In genomic region chr5:168899264-168899663, GRCh38 we compare ENCODE assay signal across 14 cellular contexts.
DNase-seq lines count a peak whose midpoint lies in the region; ATAC-seq and TF ChIP-seq lines count a peak whose summit lies in the region.
"Had no signal": no experiment of that assay in that cellular context is flagged by ENCODE, and none has a peak within 500 bp of the region (broad histone marks: within the 10 kb centered on the region; RNA-seq: fewer than 3 reads in every experiment).

No MANE protein-coding gene starts in this region.

- ATAC-seq in natural killer cell: peak in 2 of 3 donors; percentile 44 to 48
- ATAC-seq: GM23338 had no signal

- H3K79me2 ChIP-seq in Loucy (ENCODE audit: insufficient read depth, low read length) (no peaks in the 10 kb centered on the region), trophoblast cell (ENCODE audit: control insufficient read depth, insufficient read depth, low read length, poor library complexity) (no peaks in the 10 kb centered on the region)

- H3K9me3 Mint-ChIP-seq in natural killer cell: no peaks in the 10 kb centered on the region
- H3K9me3 Mint-ChIP-seq: CD14-positive monocyte; CD4-positive, alpha-beta T cell; GM23338 had no signal

- no peak overlapping the region for H3K9ac ChIP-seq in BLaER1 treated with 17β-estradiol and CSF1 and Interleukin-3, amounts not matched to agents 10 nM and 100 nM
- peak overlapping the region; percentile 56 for H3K9ac ChIP-seq in Loucy (ENCODE audit: low read depth, low read length, poor library complexity, severe bottlenecking)
- H3K9ac ChIP-seq in trophoblast cell (ENCODE audit: low read length): no peak overlapping the region

- H3K27me3 ChIP-seq in BLaER1 treated with 17β-estradiol and CSF1 and Interleukin-3, amounts not matched to agents 10 nM and 100 nM: no peaks in the 10 kb centered on the region
- H3K27me3 ChIP-seq in Loucy (ENCODE audit: insufficient read depth, low read length, poor library complexity, severe bottlenecking) (no peaks in the 10 kb centered on the region), trophoblast cell (ENCODE audit: insufficient read depth, low read length) (no peaks in the 10 kb centered on the region)

- no peaks in the 10 kb centered on the region for H3K9me2 ChIP-seq in Loucy (replicated peaks; ENCODE audit: low read depth, low read length)

- no peaks in the 10 kb centered on the region for H4K20me1 ChIP-seq in BLaER1 treated with 17β-estradiol and CSF1 and Interleukin-3, amounts not matched to agents 10 nM and 100 nM
- no peaks in the 10 kb centered on the region for H4K20me1 ChIP-seq in Loucy (ENCODE audit: insufficient read depth, low read length, poor library complexity, severe bottlenecking)

- H3K4me3 Mint-ChIP-seq in natural killer cell: peak overlapping the region; percentile 82
- H3K4me3 Mint-ChIP-seq: CD14-positive monocyte; CD4-positive, alpha-beta T cell; GM23338 had no signal

- intact Hi-C loops in natural killer cell (cut with micrococcal nuclease): no loop called here

- H2BK5ac ChIP-seq in trophoblast cell (ENCODE audit: low read depth, low read length, poor library complexity): no peak overlapping the region

- H3K79me1 ChIP-seq in trophoblast cell (ENCODE audit: low read length): no peaks in the 10 kb centered on the region

- H3K36me3 Mint-ChIP-seq in natural killer cell: no peaks in the 10 kb centered on the region
- H3K36me3 Mint-ChIP-seq: CD14-positive monocyte had no signal

- peak overlapping the region; percentile 63 to 80 for H3K27ac Mint-ChIP-seq in natural killer cell
- H3K27ac Mint-ChIP-seq: CD14-positive monocyte; CD4-positive, alpha-beta T cell; GM23338 had no signal

- TF ChIP-seq CTCF in Loucy (conservative IDR thresholded peaks at IDR 0.05; ENCODE audit: low read length) (no peak), natural killer cell (IDR thresholded peaks at IDR 0.05) (no peak)

- no peak overlapping the region for H4K12ac ChIP-seq in trophoblast cell (ENCODE audit: low read depth, low read length)

- no peaks in the 10 kb centered on the region for H3K36me3 ChIP-seq in BLaER1 treated with 17β-estradiol and CSF1 and Interleukin-3, amounts not matched to agents 10 nM and 100 nM
- H3K36me3 ChIP-seq in Loucy (ENCODE audit: insufficient read depth, low read length): no peaks in the 10 kb centered on the region
- H3K36me3 ChIP-seq in trophoblast cell (ENCODE audit: control insufficient read depth in 1 of 2, insufficient read depth in 2 of 2, low read length in 2 of 2): peaks cover 0 to 2% of the 10 kb centered on the region in 2 experiments
- H3K36me3 ChIP-seq: HAP-1 had no signal

- no peak overlapping the region for H3K4me3 ChIP-seq in BLaER1 treated with 17β-estradiol and CSF1 and Interleukin-3, amounts not matched to agents 10 nM and 100 nM
- peak overlapping the region; percentile 52 for H3K4me3 ChIP-seq in Loucy (ENCODE audit: low read length, poor library complexity, severe bottlenecking)
- H3K4me3 ChIP-seq in trophoblast cell (ENCODE audit: low read depth, low read length): no peak overlapping the region
- H3K4me3 ChIP-seq: GM23338, HAP-1 had no signal

- H3K23ac ChIP-seq in trophoblast cell (ENCODE audit: low read length): no peak overlapping the region

- H3K27me3 Mint-ChIP-seq in natural killer cell (ENCODE audit: low read depth in 2 of 2): peaks cover 0 to 2% of the 10 kb centered on the region in 2 donors

- no peak overlapping the region for H4K91ac ChIP-seq in trophoblast cell (ENCODE audit: low read depth, low read length)

- 0 out of 22 replicates have a peak, but pooled peaks cover 0 to 4% (median 0%) of the 10 kb centered on the region in 11 experiments for H3K9me3 ChIP-seq in BLaER1 treated with 17β-estradiol and CSF1 and Interleukin-3, amounts not matched to agents 10 nM and 100 nM (replicated peaks in 1 of 11)
- H3K9me3 ChIP-seq in Loucy (ENCODE audit: insufficient read depth, low read depth, low read length) (no peaks in the 10 kb centered on the region), trophoblast cell (ENCODE audit: insufficient read depth, low read depth, low read length) (no peaks in the 10 kb centered on the region)
- H3K9me3 ChIP-seq: HAP-1 had no signal

- H2BK120ac ChIP-seq in trophoblast cell (ENCODE audit: insufficient read depth, low read length, poor library complexity): no peak overlapping the region

- H3K4me2 ChIP-seq in BLaER1 treated with 17β-estradiol and CSF1 and Interleukin-3, amounts not matched to agents 10 nM and 100 nM: peak overlapping the region in 9 of 11 experiments; percentile 48 to 68 (median 53); a peak in 17 of 22 replicates
- H3K4me2 ChIP-seq in Loucy (ENCODE audit: low read depth, low read length, poor library complexity, severe bottlenecking) (peak overlapping the region; percentile 61), trophoblast cell (ENCODE audit: low read length) (no peak overlapping the region)
- H3K4me2 ChIP-seq: GM23338 had no signal

- H3K4me1 ChIP-seq in BLaER1 treated with 17β-estradiol and CSF1 and Interleukin-3, amounts not matched to agents 10 nM and 100 nM: peaks cover 12 to 20% (median 15%) of the 10 kb centered on the region in 10 experiments
- H3K4me1 ChIP-seq in Loucy (ENCODE audit: insufficient read depth, low read length, poor library complexity, severe bottlenecking) (peaks cover 70% of the 10 kb centered on the region), trophoblast cell (ENCODE audit: control insufficient read depth in 1 of 2, insufficient read depth in 2 of 2, low read length in 2 of 2) (peaks cover 0 to 2% of the 10 kb centered on the region in 2 experiments)

- no peak overlapping the region for H3K18ac ChIP-seq in trophoblast cell (ENCODE audit: low read length)

- H2AK5ac ChIP-seq in trophoblast cell (ENCODE audit: low read length): no peak overlapping the region

- no CpG with 5 or more reads among the region's 4 CpGs for whole genome bisulfite sequencing in trophoblast cell (ENCODE audit: extremely low coverage, insufficient coverage, insufficient read length)

- DNase-seq in natural killer cell (no peak), H4 (ENCODE audit: low spot score) (no peak), trophoblast cell (no peak), amygdala (lab: John Stamatoyannopoulos, UW) (no peak)
- DNase-seq: Calu3; CD4-positive, alpha-beta T cell; COR-L47; DMS53; GF-D8 had no signal

- peaks cover 58 to 63% of the 10 kb centered on the region in 2 donors for H3K4me1 Mint-ChIP-seq in natural killer cell

- H3K14ac ChIP-seq in trophoblast cell (ENCODE audit: low read length): no peak overlapping the region

- no peak overlapping the region for H2BK12ac ChIP-seq in trophoblast cell (ENCODE audit: low read length)

- H2AFZ ChIP-seq in Loucy (ENCODE audit: low read length) (no peak overlapping the region), trophoblast cell (ENCODE audit: insufficient read depth, low read length, poor library complexity) (no peak overlapping the region)
- H2AFZ ChIP-seq: GM23338 had no signal

- H3K27ac ChIP-seq in BLaER1 treated with 17β-estradiol and CSF1 and Interleukin-3, amounts not matched to agents 10 nM and 100 nM: no peak overlapping the region
- no peak overlapping the region for H3K27ac ChIP-seq in trophoblast cell (ENCODE audit: low read depth, low read length)

- H3F3A ChIP-seq in Loucy (ENCODE audit: low read depth): no peaks in the 10 kb centered on the region

- no peak overlapping the region for H3K4ac ChIP-seq in trophoblast cell (ENCODE audit: low read depth, low read length)

- H4K8ac ChIP-seq in trophoblast cell (ENCODE audit: low read depth, low read length): no peak overlapping the region
